ENCODE assay signal across 16 cellular contexts in the genomic region with DNA sequence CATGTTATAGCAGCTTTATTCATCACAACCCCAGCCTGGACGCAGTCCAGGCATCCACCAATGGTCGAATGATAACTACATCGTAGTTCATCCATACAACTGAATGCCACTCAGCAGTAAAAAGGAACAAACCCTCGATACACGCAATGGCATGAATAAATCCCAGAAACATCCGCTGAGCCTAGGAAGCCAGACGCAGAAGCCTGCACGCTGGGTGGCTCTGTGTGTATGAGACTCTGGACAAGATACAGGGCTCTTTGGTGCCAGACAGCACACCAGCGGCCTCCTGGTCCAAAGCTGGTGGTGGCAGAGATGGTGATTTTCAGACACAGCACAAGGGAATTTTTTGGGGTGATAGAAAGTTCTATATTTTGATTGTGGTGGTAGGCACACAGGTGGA. TPM values are rescaled to one million over a fixed set of nuclear protein-coding genes. Genes with fewer than 3 reads are reported as not detected.
DNase-seq lines count a peak whose midpoint lies in the region; ATAC-seq, FAIRE-seq and TF ChIP-seq lines count a peak whose summit lies in the region.
"Had no signal": no experiment of that assay in that cellular context is flagged by ENCODE, and none has a peak within 500 bp of the region (broad histone marks: within the 10 kb centered on the region; RNA-seq: fewer than 3 reads in every experiment).

No MANE protein-coding gene starts in this region.

- no peaks in the 10 kb centered on the region; the same call in 1 of the 2 replicates for H3K23me2 ChIP-seq in H1 (ENCODE audit: low read depth, low read length)

- no peaks in the 10 kb centered on the region for H4K20me1 ChIP-seq in H1 (replicated peaks in 1 of 2; ENCODE audit: control insufficient read depth in 1 of 2, insufficient read depth in 2 of 2, low read length in 2 of 2)
- H4K20me1 ChIP-seq: BLaER1 had no signal

- no peak for ATAC-seq in GM18511 (IDR thresholded peaks at IDR 0.05; ENCODE audit: unreplicated experiment)
- ATAC-seq: GM12878, GM23338 had no signal

- no peak overlapping the region for H3K9ac ChIP-seq in H1 (replicated peaks in 1 of 4; ENCODE audit: extremely low read depth in 1 of 4, low read depth in 3 of 4, low read length in 3 of 4)
- H3K9ac ChIP-seq in trophoblast cell (ENCODE audit: low read length) = no peak overlapping the region
- H3K9ac ChIP-seq: BLaER1 had no signal

- no peak overlapping the region for H3K56ac ChIP-seq in H1 (replicated peaks; ENCODE audit: insufficient read length, low read depth, low read length)

- no peaks in the 10 kb centered on the region for H3K36me3 ChIP-seq in H1 (ENCODE audit: control insufficient read depth in 2 of 4, insufficient read depth in 4 of 4, low read length in 3 of 4)
- no peaks in the 10 kb centered on the region for H3K36me3 ChIP-seq in spleen
- no peaks in the 10 kb centered on the region for H3K36me3 ChIP-seq in trophoblast cell (ENCODE audit: control insufficient read depth in 1 of 2, insufficient read depth in 2 of 2, low read length in 2 of 2)
- H3K36me3 ChIP-seq: BLaER1 had no signal

- peak; percentile 19 for DNase-seq in activated CD4-positive, CD25-positive, alpha-beta regulatory T cell treated with anti-CD3 and anti-CD28 coated beads, Interleukin-2, amount 50 U/mL, for 72 hours
- DNase-seq in activated CD4-positive, CD25-positive, alpha-beta regulatory T cell (lab: John Stamatoyannopoulos, UW) = no peak
- no peak for DNase-seq in GM12891 (ENCODE audit: insufficient read length, low spot score)
- no peak for DNase-seq in H1 (ENCODE audit: low read depth in 1 of 2, low spot score in 2 of 2)
- DNase-seq in spleen = peak; percentile 41
- no peak for DNase-seq in trophoblast cell
- DNase-seq: 8988T, AML-193, DMS 273 treated with DMSO at 0.1 percent for 48 hours, DMS79, H9 had no signal

- H2BK5ac ChIP-seq in H1 (ENCODE audit: low read depth, low read length) (no peak overlapping the region), trophoblast cell (ENCODE audit: low read depth, low read length, poor library complexity) (no peak overlapping the region)

- peaks cover 0 to 12% (median 7%) of the 10 kb centered on the region in 4 experiments; a peak in 5 of 7 replicates for H3K27me3 ChIP-seq in H1 (replicated peaks in 1 of 4; ENCODE audit: control insufficient read depth in 3 of 4, extremely low read depth in 1 of 4, insufficient read depth in 3 of 4, low read length in 3 of 4)
- peaks cover 0 to 9% (median 0%) of the 10 kb centered on the region in 7 donors for H3K27me3 ChIP-seq in spleen (replicated peaks in 1 of 7)
- H3K27me3 ChIP-seq in trophoblast cell (ENCODE audit: insufficient read depth, low read length) = no peaks in the 10 kb centered on the region
- H3K27me3 ChIP-seq: BLaER1 had no signal

- peak; percentile 77 for FAIRE-seq in GM12891 (lab: Jason Lieb, UNC)
- no peak for FAIRE-seq in H1 (lab: Jason Lieb, UNC)
- FAIRE-seq: GM12878 had no signal

- H3K9me3 ChIP-seq in H1 (ENCODE audit: insufficient read depth in 2 of 2, low read depth in 1 of 2, low read length in 1 of 2) (no peaks in the 10 kb centered on the region), spleen (no peaks in the 10 kb centered on the region), trophoblast cell (ENCODE audit: insufficient read depth, low read depth, low read length) (peaks cover 5% of the 10 kb centered on the region)
- H3K9me3 ChIP-seq: BLaER1 had no signal

- no peak overlapping the region for H4K91ac ChIP-seq in H1 (replicated peaks; ENCODE audit: insufficient read length, low read length)
- no peak overlapping the region for H4K91ac ChIP-seq in trophoblast cell (ENCODE audit: low read depth, low read length)

- TF ChIP-seq RAD21 in H1 (IDR thresholded peaks at IDR 0.05 in 1 of 2, conservative IDR thresholded peaks at IDR 0.05 in 1 of 2; ENCODE audit: low read depth in 2 of 2, low read length in 2 of 2) = no peak

- POLR2A ChIA-PET in H1 (lab: Charles Lee; ENCODE audit: partially characterized antibody) = interaction anchor here (1.5 to 2.7 kb wide), 3 partner anchors 10 to 79 kb away, joined by 4 to 11 read pairs (median 8); a partner anchor contains a TSS

- H2BK12ac ChIP-seq in H1 (ENCODE audit: low read depth, low read length) (0 out of 2 replicates have a peak overlapping the region, but pooled peaks have one; percentile 60), trophoblast cell (ENCODE audit: low read length) (no peak overlapping the region)

- H2AFZ ChIP-seq in H1 (ENCODE audit: low read length) (no peak overlapping the region), trophoblast cell (ENCODE audit: insufficient read depth, low read length, poor library complexity) (no peak overlapping the region)
- H2AFZ ChIP-seq: GM23338 had no signal

- CTCF ChIA-PET in H1 (lab: Charles Lee; ENCODE audit: partially characterized antibody) = interaction anchor here (0.6 to 13.7 kb wide), 20 partner anchors 9 to 310 kb away, joined by 3 to 185 read pairs (median 6); a partner anchor contains a TSS

- no peak overlapping the region for H4K5ac ChIP-seq in H1 (ENCODE audit: insufficient read length, low read depth, low read length)

- intact Hi-C loops in spleen (cut with DNase I; ENCODE audit: low total_unique reads) = loop anchor here (5.0 kb wide), 2 partner anchors 83 to 133 kb away; no protein-coding TSS in a partner anchor

- H2AK5ac ChIP-seq in H1 (ENCODE audit: low read depth, low read length) (no peak overlapping the region), trophoblast cell (ENCODE audit: low read length) (no peak overlapping the region)

- TF ChIP-seq POLR2A in GM12891 (IDR thresholded peaks at IDR 0.05; ENCODE audit: low read depth, low read length) = no peak
- TF ChIP-seq POLR2A in H1 (IDR thresholded peaks at IDR 0.05; ENCODE audit: control extremely low read depth in 1 of 2, low read depth in 2 of 2, low read length in 2 of 2) = no peak
- TF ChIP-seq POLR2A in spleen (IDR thresholded peaks at IDR 0.05) = no peak

- H3K18ac ChIP-seq in H1 (ENCODE audit: extremely low read depth, low read length) (no peak overlapping the region), trophoblast cell (ENCODE audit: low read length) (no peak overlapping the region)

- H3K79me1 ChIP-seq in H1 (ENCODE audit: low read depth, low read length) (no peaks in the 10 kb centered on the region), trophoblast cell (ENCODE audit: low read length) (peaks cover 4% of the 10 kb centered on the region)

- H3K27ac ChIP-seq in H1 (ENCODE audit: low read depth, low read length) (no peak overlapping the region), spleen (no peak overlapping the region), trophoblast cell (ENCODE audit: low read depth, low read length) (no peak overlapping the region)
- H3K27ac ChIP-seq: BLaER1 had no signal

- no peak overlapping the region for H2BK120ac ChIP-seq in H1 (replicated peaks; ENCODE audit: low read depth, low read length)
- no peak overlapping the region for H2BK120ac ChIP-seq in trophoblast cell (ENCODE audit: insufficient read depth, low read length, poor library complexity)

- no peak for TF ChIP-seq EP300 in H1 (IDR thresholded peaks at IDR 0.05; ENCODE audit: borderline replicate concordance in 1 of 2, low read depth in 2 of 2, low read length in 2 of 2)

- peaks cover 0 to 16% (median 7%) of the 10 kb centered on the region in 4 experiments; a peak in 5 of 7 replicates for H3K4me1 ChIP-seq in H1 (replicated peaks in 1 of 4; ENCODE audit: control insufficient read depth in 3 of 4, insufficient read depth in 4 of 4, low read length in 3 of 4)
- H3K4me1 ChIP-seq in spleen = peaks cover 0 to 21% (median 8%) of the 10 kb centered on the region in 6 donors
- peaks cover 4 to 5% of the 10 kb centered on the region in 2 experiments for H3K4me1 ChIP-seq in trophoblast cell (ENCODE audit: control insufficient read depth in 1 of 2, insufficient read depth in 2 of 2, low read length in 2 of 2)

- TF ChIP-seq CTCF in H1 (IDR thresholded peaks at IDR 0.05; ENCODE audit: control extremely low read depth in 1 of 3, insufficient read depth in 1 of 3, low read depth in 1 of 3, low read length in 3 of 3) (no peak), spleen (IDR thresholded peaks at IDR 0.05 in 8 of 11, conservative IDR thresholded peaks at IDR 0.05 in 3 of 11) (no peak)

- no peak overlapping the region for H4K12ac ChIP-seq in trophoblast cell (ENCODE audit: low read depth, low read length)

- no peak overlapping the region for H3K4ac ChIP-seq in H1 (replicated peaks; ENCODE audit: insufficient read length, low read depth, low read length)
- no peak overlapping the region for H3K4ac ChIP-seq in trophoblast cell (ENCODE audit: low read depth, low read length)

- no peak overlapping the region for H2BK15ac ChIP-seq in H1 (ENCODE audit: low read length)

- H3K79me2 ChIP-seq in H1 (ENCODE audit: control insufficient read depth in 1 of 2, insufficient read depth in 2 of 2, low read length in 2 of 2) (no peaks in the 10 kb centered on the region), trophoblast cell (ENCODE audit: control insufficient read depth, insufficient read depth, low read length, poor library complexity) (peaks cover 3% of the 10 kb centered on the region)

- H4K8ac ChIP-seq in H1 (ENCODE audit: extremely low read depth, insufficient read depth, low read length) = no peak overlapping the region
- no peak overlapping the region for H4K8ac ChIP-seq in trophoblast cell (ENCODE audit: low read depth, low read length)

- H3K23ac ChIP-seq in H1 (ENCODE audit: insufficient read length) = no peak overlapping the region
- no peak overlapping the region for H3K23ac ChIP-seq in trophoblast cell (ENCODE audit: low read length)

- no peak overlapping the region for H3K14ac ChIP-seq in H1 (ENCODE audit: insufficient read length)
- no peak overlapping the region for H3K14ac ChIP-seq in trophoblast cell (ENCODE audit: low read length)

- H2BK20ac ChIP-seq in H1 (ENCODE audit: low read length) = 0 out of 2 replicates have a peak overlapping the region, but pooled peaks have one; percentile 16

- 93% methylated on average over 9 of the region's 9 CpGs; no CpG with 5 or more reads in 1 of the 2 experiments for WGBS in H1 (ENCODE audit: extremely low coverage in 1 of 2, insufficient coverage in 1 of 2, insufficient read length in 1 of 2, insufficient replicate concordance in 2 of 2, low coverage in 1 of 2, low lambda C conversion rate in 2 of 2, missing lambda C conversion rate in 1 of 2), 2 experiments
- 89 to 94% (median 91%) methylated on average over 9 of the region's 9 CpGs for WGBS in spleen, 5 donors
- no CpG with 5 or more reads among the region's 9 CpGs for WGBS in trophoblast cell (ENCODE audit: extremely low coverage, insufficient coverage, insufficient read length)

- no peak overlapping the region for H3K4me3 ChIP-seq in H1 (ENCODE audit: extremely low read depth in 1 of 4, insufficient read depth in 2 of 4, low read depth in 3 of 4, low read length in 4 of 4)
- no peak overlapping the region for H3K4me3 ChIP-seq in spleen
- no peak overlapping the region for H3K4me3 ChIP-seq in trophoblast cell (ENCODE audit: low read depth, low read length)
- H3K4me3 ChIP-seq: BLaER1, GM12878, GM23338 had no signal

- H3K4me2 ChIP-seq in H1 (ENCODE audit: insufficient read depth in 1 of 2, low read depth in 2 of 2, low read length in 2 of 2) (no peak overlapping the region), trophoblast cell (ENCODE audit: low read length) (no peak overlapping the region)
- H3K4me2 ChIP-seq: BLaER1, GM23338 had no signal

RNA-seq across cellular contexts. Expression of a gene that starts 10.0 kb away (rescaled TPM):
- polyA plus RNA-seq in GM12891 (2012; ENCODE audit: low read depth, missing spikeins) = not detected
- total RNA-seq in H1 (2021; fragmentation: NEBNext Ultra II Directional; extraction: Animal tissue kit (Norgen Biotek cat#: 25700)) = 1.0 and 1.6 TPM in 2 replicates
- 0.98 and 1.3 TPM in 2 replicates for polyA plus RNA-seq in H1 (2011; rRNA removed)
- 0.81 TPM for polyA plus RNA-seq in H1 (2011; cell fraction: cytosol; rRNA removed)
- polyA plus RNA-seq in H1 (2011; cell fraction: nucleus; rRNA removed) = 4.0 TPM
- polyA plus RNA-seq in H1 (2012, experiment 1 of 2) = 0.43 to 1.7 TPM (median 1.5 TPM) in 4 replicates
- polyA plus RNA-seq in H1 (2012, experiment 2 of 2) = 0.07 TPM
- 0.57 TPM for polyA plus RNA-seq in H1 (2013, experiment 1 of 2)
- 0.42 TPM for polyA plus RNA-seq in H1 (2013, experiment 2 of 2)
- 0.80 and 2.0 TPM in 2 replicates for polyA minus RNA-seq in H1 (2011; rRNA and poly(A)+ RNA removed)
- polyA minus RNA-seq in H1 (2011; cell fraction: cytosol; rRNA and poly(A)+ RNA removed) = not detected
- 2.5 TPM for polyA minus RNA-seq in H1 (2011; cell fraction: nucleus; rRNA and poly(A)+ RNA removed)
- 1 to 10 TPM in 3 of 7 donors, under 1 TPM in 3, not detected in 1; 0.17 to 2.5 (median 0.92) TPM for total RNA-seq in spleen
- polyA plus RNA-seq in spleen = under 1 TPM; 0.27 to 0.72 (median 0.32) TPM
- polyA plus RNA-seq in trophoblast cell (2013) = 0.16 and 0.26 TPM in 2 replicates
- total RNA-seq: G401, GM12878 had no signal
- polyA plus RNA-seq: GM12878 had no signal

RNA-seq across cellular contexts. Expression of a gene that starts 40.2 kb away (rescaled TPM):
- polyA plus RNA-seq in GM12891 (2012; ENCODE audit: low read depth, missing spikeins) = 0.23 TPM
- total RNA-seq in H1 (2021; fragmentation: NEBNext Ultra II Directional; extraction: Animal tissue kit (Norgen Biotek cat#: 25700)) = 14.9 and 15.8 TPM in 2 replicates
- polyA plus RNA-seq in H1 (2011; rRNA removed) = 12.7 and 22.1 TPM in 2 replicates
- polyA plus RNA-seq in H1 (2011; cell fraction: cytosol; rRNA removed) = 16.7 TPM
- polyA plus RNA-seq in H1 (2011; cell fraction: nucleus; rRNA removed) = 81.5 TPM
- 7.7 to 11.9 TPM (median 10.0 TPM) in 4 replicates for polyA plus RNA-seq in H1 (2012, experiment 1 of 2)
- polyA plus RNA-seq in H1 (2012, experiment 2 of 2) = 5.0 TPM
- 7.4 TPM for polyA plus RNA-seq in H1 (2013, experiment 1 of 2)
- 7.4 TPM for polyA plus RNA-seq in H1 (2013, experiment 2 of 2)
- 12.4 and 18.2 TPM in 2 replicates for polyA minus RNA-seq in H1 (2011; rRNA and poly(A)+ RNA removed)
- polyA minus RNA-seq in H1 (2011; cell fraction: cytosol; rRNA and poly(A)+ RNA removed) = 10.6 TPM
- polyA minus RNA-seq in H1 (2011; cell fraction: nucleus; rRNA and poly(A)+ RNA removed) = 30.4 TPM
- total RNA-seq in spleen = 10 to 100 TPM; 15.4 to 71.9 (median 58.1) TPM
- polyA plus RNA-seq in spleen = 10 to 100 TPM in 1 of 3 donors, 1 to 10 TPM in 2; 2.8 to 29.5 (median 8.6) TPM
- 6.0 and 7.3 TPM in 2 replicates for polyA plus RNA-seq in trophoblast cell (2013)
- total RNA-seq: GM12878 had no signal

Comparison
In these comparisons a context has a peak if more than half of its experiments do, and no peak if none do; other contexts are left out.
1. DNase-seq: peak in activated CD4-positive, CD25-positive, alpha-beta regulatory T cell treated with anti-CD3 and anti-CD28 coated beads, Interleukin-2, amount 50 U/mL, for 72 hours (single experiment) and spleen (single experiment); none in activated CD4-positive, CD25-positive, alpha-beta regulatory T cell (0 of 4), GM12891 (single experiment), H1 (0 of 2) and trophoblast cell (0 of 2).